Comparison of ENCODE assay signal across 8 cellular contexts in the genomic region with DNA sequence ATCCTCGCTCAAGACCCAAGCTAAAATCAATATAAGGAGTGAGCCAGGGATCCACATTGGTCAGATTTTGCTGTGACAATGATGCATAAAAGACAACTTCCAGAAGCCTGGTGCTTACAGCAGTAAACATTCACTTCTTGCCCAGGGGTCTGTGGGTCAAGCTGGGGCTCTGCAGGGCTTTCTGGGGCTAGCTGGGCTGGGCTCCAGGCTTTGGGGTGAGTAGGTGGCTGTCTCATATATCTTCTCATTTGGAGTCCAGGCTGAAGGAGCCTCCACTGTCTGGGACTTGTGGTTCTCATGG. TPM values are rescaled to one million over a fixed set of nuclear protein-coding genes. Genes with fewer than 3 reads are reported as not detected.
DNase-seq lines count a peak whose midpoint lies in the region; ATAC-seq and TF ChIP-seq lines count a peak whose summit lies in the region.

No MANE protein-coding gene starts in this region.

- TF ChIP-seq CTCF in right lobe of liver (IDR thresholded peaks at IDR 0.05) (no peak), thyroid gland (IDR thresholded peaks at IDR 0.05) (no peak)

- WGBS in right lobe of liver (ENCODE audit: insufficient coverage, low coverage, low lambda C conversion rate, missing lambda C conversion rate), result 100% methylated on average over 1 of the region's 1 CpG
- 93 to 97% methylated on average over 1 of the region's 1 CpG for whole genome bisulfite sequencing in thyroid gland, 2 donors

- H3K36me3 ChIP-seq in right lobe of liver, result no peaks in the 10 kb centered on the region
- no peaks in the 10 kb centered on the region for H3K36me3 ChIP-seq in thyroid gland

- H3K4me1 ChIP-seq in right lobe of liver (peaks cover 0 to 8% (median 1%) of the 10 kb centered on the region in 4 donors), thyroid gland (peaks cover 5 to 43% of the 10 kb centered on the region in 2 donors)

- H3K4me3 ChIP-seq in right lobe of liver (no peak overlapping the region), thyroid gland (replicated peaks in 1 of 3) (no peak overlapping the region)

- no peaks in the 10 kb centered on the region for H3K36me3 Mint-ChIP-seq in activated T-cell treated with anti-CD3 and anti-CD28 coated beads, Interleukin-2, amount 50 U/mL, for 4 hours (ENCODE audit: insufficient read depth)
- no peaks in the 10 kb centered on the region for H3K36me3 Mint-ChIP-seq in activated naive CD8-positive, alpha-beta T cell treated with anti-CD3 and anti-CD28 coated beads, Interleukin-2, amount 50 U/mL, for 24 hours (ENCODE audit: low read depth)

- no peaks in the 10 kb centered on the region for H3K9me3 ChIP-seq in right lobe of liver
- H3K9me3 ChIP-seq in thyroid gland, result no peaks in the 10 kb centered on the region

- peak overlapping the region; percentile 91 for H3K27ac Mint-ChIP-seq in activated naive CD8-positive, alpha-beta T cell treated with anti-CD3 and anti-CD28 coated beads, Interleukin-2, amount 50 U/mL, for 24 hours

- H3K4me3 Mint-ChIP-seq in activated T-cell treated with anti-CD3 and anti-CD28 coated beads, Interleukin-2, amount 50 U/mL, for 4 hours, result peak overlapping the region; percentile 59
- H3K4me3 Mint-ChIP-seq in activated naive CD8-positive, alpha-beta T cell treated with anti-CD3 and anti-CD28 coated beads, Interleukin-2, amount 50 U/mL, for 24 hours, result peak overlapping the region; percentile 40

- no peaks in the 10 kb centered on the region for H3K27me3 ChIP-seq in right lobe of liver
- H3K27me3 ChIP-seq in thyroid gland, result no peaks in the 10 kb centered on the region

- H3K4me1 Mint-ChIP-seq in activated T-cell treated with anti-CD3 and anti-CD28 coated beads, Interleukin-2, amount 50 U/mL, for 4 hours (ENCODE audit: low read depth), result peaks cover 30% of the 10 kb centered on the region
- peaks cover 37% of the 10 kb centered on the region for H3K4me1 Mint-ChIP-seq in activated naive CD8-positive, alpha-beta T cell treated with anti-CD3 and anti-CD28 coated beads, Interleukin-2, amount 50 U/mL, for 24 hours

- ATAC-seq in activated T-cell treated with anti-CD3 and anti-CD28 coated beads, Interleukin-2, amount 50 U/mL, for 4 hours, result no peak
- ATAC-seq in activated naive CD8-positive, alpha-beta T cell treated with anti-CD3 and anti-CD28 coated beads, Interleukin-2, amount 50 U/mL, for 24 hours, result no peak
- no peak for ATAC-seq in right lobe of liver
- ATAC-seq in HG03280 (IDR thresholded peaks at IDR 0.05; ENCODE audit: unreplicated experiment), result no peak
- no peak for ATAC-seq in GM19023 (IDR thresholded peaks at IDR 0.05; ENCODE audit: unreplicated experiment)

- TF ChIP-seq POLR2A in right lobe of liver (IDR thresholded peaks at IDR 0.05), result no peak
- no peak for TF ChIP-seq POLR2A in thyroid gland (IDR thresholded peaks at IDR 0.05)

- intact Hi-C loops in right lobe of liver (cut with DNase I) (no loop called here), thyroid gland (cut with DNase I) (no loop called here), posterior cingulate gyrus (cut with DNase I) (no loop called here)

- no peak for DNase-seq in activated T-cell treated with anti-CD3 and anti-CD28 coated beads, Interleukin-2, amount 50 U/mL, for 4 hours
- DNase-seq in activated T-cell treated with anti-CD3 and anti-CD28 coated beads for 4 hours, result no peak
- DNase-seq in activated naive CD8-positive, alpha-beta T cell treated with anti-CD3 and anti-CD28 coated beads, Interleukin-2, amount 50 U/mL, for 24 hours, result no peak
- DNase-seq in right lobe of liver, result no peak
- no peak for DNase-seq in thyroid gland
- no peak for DNase-seq in posterior cingulate gyrus

- H3K27ac ChIP-seq in right lobe of liver, result peak overlapping the region in 2 of 3 donors; percentile 44 to 49
- peak overlapping the region in 2 of 3 donors; percentile 45 to 65 for H3K27ac ChIP-seq in thyroid gland

- H3K9me3 Mint-ChIP-seq in activated T-cell treated with anti-CD3 and anti-CD28 coated beads, Interleukin-2, amount 50 U/mL, for 4 hours, result no peaks in the 10 kb centered on the region
- peaks cover 2% of the 10 kb centered on the region for H3K9me3 Mint-ChIP-seq in activated naive CD8-positive, alpha-beta T cell treated with anti-CD3 and anti-CD28 coated beads, Interleukin-2, amount 50 U/mL, for 24 hours

- no peaks in the 10 kb centered on the region for H3K27me3 Mint-ChIP-seq in activated T-cell treated with anti-CD3 and anti-CD28 coated beads, Interleukin-2, amount 50 U/mL, for 4 hours (ENCODE audit: low read depth)
- H3K27me3 Mint-ChIP-seq in activated naive CD8-positive, alpha-beta T cell treated with anti-CD3 and anti-CD28 coated beads, Interleukin-2, amount 50 U/mL, for 24 hours, result no peaks in the 10 kb centered on the region

RNA-seq across cellular contexts. Expression of a gene that starts 25.8 kb away (rescaled TPM):
- 100 to 1,000 TPM; 117 to 131 (median 121) TPM for total RNA-seq in activated T-cell treated with anti-CD3 and anti-CD28 coated beads, Interleukin-2, amount 50 U/mL, for 4 hours
- total RNA-seq in right lobe of liver, result 10 to 100 TPM; 17.3 to 29.7 (median 25.5) TPM
- 10 to 100 TPM; 31.3 to 46.3 (median 41.4) TPM for total RNA-seq in thyroid gland
